In the genomic region with DNA sequence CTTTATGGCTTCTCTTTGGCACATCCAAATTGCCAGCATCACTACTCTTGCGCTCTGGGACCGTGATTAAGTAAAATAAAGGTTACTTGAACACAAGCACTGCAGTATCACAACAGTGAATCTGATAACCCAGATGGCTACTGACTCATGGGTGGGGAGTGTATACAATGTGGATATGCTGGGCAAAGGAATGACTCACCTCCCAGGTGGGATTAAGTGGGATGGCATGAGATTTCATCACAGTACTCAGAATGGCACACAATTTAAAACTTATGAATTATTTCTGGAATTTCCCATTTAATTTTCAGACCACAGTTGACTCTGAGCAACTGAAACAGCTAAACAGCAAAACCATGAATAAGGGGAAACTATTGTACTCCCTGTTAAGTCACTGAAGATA, we compare ENCODE assay signal across 12 cellular contexts. TPM values are rescaled to one million over a fixed set of nuclear protein-coding genes. Genes with fewer than 3 reads are reported as not detected.
DNase-seq lines count a peak whose midpoint lies in the region; ATAC-seq and TF ChIP-seq lines count a peak whose summit lies in the region.
"Had no signal": no experiment of that assay in that cellular context is flagged by ENCODE, and none has a peak within 500 bp of the region (broad histone marks: within the 10 kb centered on the region; RNA-seq: fewer than 3 reads in every experiment).

No MANE protein-coding gene starts in this region.

- peaks cover 3% of the 10 kb centered on the region for H3K23me2 ChIP-seq in H9 (ENCODE audit: insufficient read length, low read depth, low read length, poor library complexity, severe bottlenecking)

- H3K36me3 Mint-ChIP-seq in H9 (ENCODE audit: insufficient read depth in 1 of 3, low read depth in 3 of 3) = peaks cover 10 to 36% (median 15%) of the 10 kb centered on the region in 3 experiments
- H3K36me3 Mint-ChIP-seq: natural killer cell had no signal

- no peak overlapping the region for H2AFZ ChIP-seq in H9 (ENCODE audit: low read length)

- H3K14ac ChIP-seq in H9 (ENCODE audit: insufficient read depth, low read length) = no peak overlapping the region

- H2BK15ac ChIP-seq in H9 (ENCODE audit: low read depth, low read length) = no peak overlapping the region

- H4K8ac ChIP-seq in H9 (replicated peaks; ENCODE audit: insufficient read length, low read depth, low read length) = no peak overlapping the region

- H2BK20ac ChIP-seq in H9 (ENCODE audit: low read depth, low read length, poor library complexity, severe bottlenecking) = no peak overlapping the region

- no peak for TF ChIP-seq POLR2A in vagina (IDR thresholded peaks at IDR 0.05)

- no peak overlapping the region for H2BK12ac ChIP-seq in H9 (ENCODE audit: insufficient read length, low read depth, low read length)

- no peak overlapping the region for H3T11ph ChIP-seq in H9 (ENCODE audit: low read length)

- DNase-seq in activated T-cell treated with anti-CD3 and anti-CD28 coated beads for 24 hours (ENCODE audit: low read depth) = peak; percentile 26
- no peak for DNase-seq in activated T-cell treated with anti-CD3 and anti-CD28 coated beads, Interleukin-2, amount 50 U/mL, for 1 hour
- DNase-seq in NCI-H226 = peak; percentile 96
- peak; percentile 25 to 76 for DNase-seq in cardiac fibroblast (ENCODE audit: low read depth in 2 of 2)
- peak; percentile 46 for DNase-seq in retinal pigment epithelial cell (ENCODE audit: low read depth)
- no peak for DNase-seq in H9
- no peak for DNase-seq in vagina (ENCODE audit: extremely low spot score in 2 of 2)
- DNase-seq: C1 segment of cervical spinal cord, MM.1S, natural killer cell, Right ventricle myocardium superior had no signal

- peaks cover 10% of the 10 kb centered on the region; the same call in 1 of the 2 replicates for H3K79me2 ChIP-seq in H9 (ENCODE audit: insufficient read depth, low read length)

- no peak overlapping the region for H4K91ac ChIP-seq in H9 (ENCODE audit: insufficient read length, low read depth, low read length)

- H3K4me3 ChIP-seq in cardiac fibroblast (replicated peaks in 1 of 2; ENCODE audit: low read depth in 2 of 2, low read length in 2 of 2) (no peak overlapping the region), retinal pigment epithelial cell (ENCODE audit: low read length) (no peak overlapping the region), vagina (no peak overlapping the region)

- H3K79me1 ChIP-seq in H9 (ENCODE audit: insufficient read depth, low read depth, low read length, poor library complexity, severe bottlenecking) = peaks cover 5% of the 10 kb centered on the region

- H3K18ac ChIP-seq in H9 (ENCODE audit: insufficient read length, low read depth, low read length) = no peak overlapping the region

- no peak overlapping the region for H3K9ac ChIP-seq in H9 (ENCODE audit: extremely low read depth, insufficient read length, low read length)

- no peak overlapping the region for H3K4ac ChIP-seq in H9 (ENCODE audit: low read depth, low read length)

- peaks cover 6 to 8% of the 10 kb centered on the region in 2 experiments for H3K4me1 Mint-ChIP-seq in H9

- H3K56ac ChIP-seq in H9 (ENCODE audit: insufficient read length, low read depth, low read length) = no peak overlapping the region

- H3K4me2 ChIP-seq in H9 (ENCODE audit: insufficient read depth, insufficient read length, low read length) = no peak overlapping the region

- no peak overlapping the region for H3K27ac ChIP-seq in H9 (ENCODE audit: insufficient read length, low read depth, low read length)
- no peak overlapping the region for H3K27ac ChIP-seq in vagina

- no peak overlapping the region for H3K23ac ChIP-seq in H9 (ENCODE audit: insufficient read length, low read depth, low read length)

- no peak overlapping the region for H2BK120ac ChIP-seq in H9 (ENCODE audit: low read depth, low read length, poor library complexity, severe bottlenecking)

- H3K4me3 Mint-ChIP-seq in H9 = no peak overlapping the region
- H3K4me3 Mint-ChIP-seq: natural killer cell had no signal

- H4K20me1 ChIP-seq in H9 (ENCODE audit: control insufficient read depth, insufficient read depth, insufficient read length) = no peaks in the 10 kb centered on the region

- H3K9me3 ChIP-seq in H9 (ENCODE audit: control insufficient read depth, low read depth, low read length) = no peaks in the 10 kb centered on the region
- no peaks in the 10 kb centered on the region for H3K9me3 ChIP-seq in vagina

- H3K27me3 ChIP-seq in H9 (ENCODE audit: insufficient read depth, low read length) (no peaks in the 10 kb centered on the region), vagina (no peaks in the 10 kb centered on the region)

- no CpG with 5 or more reads among the region's 2 CpGs for WGBS in H9 (ENCODE audit: extremely low coverage, insufficient read length, low lambda C conversion rate)

- H4K5ac ChIP-seq in H9 (ENCODE audit: insufficient read length, low read depth, low read length) = no peak overlapping the region

- TF ChIP-seq CTCF in cardiac fibroblast (IDR thresholded peaks at IDR 0.05; ENCODE audit: low read depth, low read length) = no peak
- no peak for TF ChIP-seq CTCF in retinal pigment epithelial cell (conservative IDR thresholded peaks at IDR 0.05; ENCODE audit: low read depth, low read length)
- no peak for TF ChIP-seq CTCF in H9 (conservative IDR thresholded peaks at IDR 0.05)
- TF ChIP-seq CTCF in vagina (IDR thresholded peaks at IDR 0.05) = no peak

- no peak overlapping the region for H2BK5ac ChIP-seq in H9 (ENCODE audit: insufficient read length, low read length)

- H3K9me3 Mint-ChIP-seq in H9 = no peaks in the 10 kb centered on the region
- H3K9me3 Mint-ChIP-seq: natural killer cell had no signal

- H3K4me1 ChIP-seq in H9 (ENCODE audit: insufficient read depth, low read length) (no peaks in the 10 kb centered on the region), vagina (peaks cover 37% of the 10 kb centered on the region)

- intact Hi-C loops in vagina (cut with DNase I) = no loop called here

- H3K27me3 Mint-ChIP-seq in H9 (ENCODE audit: low read depth) = no peaks in the 10 kb centered on the region

- H3K27ac Mint-ChIP-seq in H9 = no peak overlapping the region

- peaks cover 0 to 10% of the 10 kb centered on the region in 2 donors for H3K36me3 ChIP-seq in vagina

- no peak overlapping the region for H2AK5ac ChIP-seq in H9 (ENCODE audit: insufficient read length, low read length)

- ATAC-seq in HG03097 (IDR thresholded peaks at IDR 0.05; ENCODE audit: low FRiP score, unreplicated experiment) = no peak
- ATAC-seq: natural killer cell had no signal

RNA-seq across cellular contexts. Expression of gene GFM2, which starts 4.3 kb away (rescaled TPM):
- total RNA-seq in H9 (2021) (29.8 and 30.0 TPM in 2 replicates), vagina (29.5 TPM)

RNA-seq across cellular contexts. Expression of gene NSA2, which starts 4.5 kb away (rescaled TPM):
- total RNA-seq in H9 (2021) = 59.9 and 72.0 TPM in 2 replicates
- total RNA-seq in vagina = 119 TPM

Comparison
In these comparisons a context has a peak if more than half of its experiments do, and no peak if none do; other contexts are left out.
1. DNase-seq: peak in activated T-cell treated with anti-CD3 and anti-CD28 coated beads for 24 hours (single experiment), NCI-H226 (single experiment), cardiac fibroblast (2 of 2) and retinal pigment epithelial cell (single experiment); none in activated T-cell treated with anti-CD3 and anti-CD28 coated beads, Interleukin-2, amount 50 U/mL, for 1 hour (single experiment), H9 (single experiment) and vagina (0 of 2).